Comparison of ENCODE assay signal across 1 cellular context in the genomic region with DNA sequence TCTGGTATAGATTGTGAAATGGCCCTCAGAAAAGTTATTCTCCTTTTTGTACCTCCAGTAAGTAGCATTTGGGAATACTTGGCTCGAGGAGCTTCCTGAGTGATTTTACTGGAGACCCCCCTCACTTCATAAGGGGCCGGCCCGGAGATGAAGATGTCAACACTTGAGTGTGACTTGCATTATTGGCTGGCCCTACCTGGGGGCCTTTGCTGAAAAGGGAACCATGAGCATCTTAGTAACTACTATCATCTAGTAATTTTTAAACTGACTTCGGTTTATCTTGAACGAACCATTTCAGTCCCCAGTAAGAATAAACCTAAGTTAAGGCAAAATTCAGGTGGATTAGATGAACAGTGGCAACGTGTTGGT.
TF ChIP-seq lines count a peak whose summit lies in the region.

No MANE protein-coding gene starts in this region.

TF ChIP-seq in GM23338, 12 proteins besides CTCF, POLR2A, EP300 and RAD21 (continued from another document):
- TF ChIP-seq, protein P1, sequence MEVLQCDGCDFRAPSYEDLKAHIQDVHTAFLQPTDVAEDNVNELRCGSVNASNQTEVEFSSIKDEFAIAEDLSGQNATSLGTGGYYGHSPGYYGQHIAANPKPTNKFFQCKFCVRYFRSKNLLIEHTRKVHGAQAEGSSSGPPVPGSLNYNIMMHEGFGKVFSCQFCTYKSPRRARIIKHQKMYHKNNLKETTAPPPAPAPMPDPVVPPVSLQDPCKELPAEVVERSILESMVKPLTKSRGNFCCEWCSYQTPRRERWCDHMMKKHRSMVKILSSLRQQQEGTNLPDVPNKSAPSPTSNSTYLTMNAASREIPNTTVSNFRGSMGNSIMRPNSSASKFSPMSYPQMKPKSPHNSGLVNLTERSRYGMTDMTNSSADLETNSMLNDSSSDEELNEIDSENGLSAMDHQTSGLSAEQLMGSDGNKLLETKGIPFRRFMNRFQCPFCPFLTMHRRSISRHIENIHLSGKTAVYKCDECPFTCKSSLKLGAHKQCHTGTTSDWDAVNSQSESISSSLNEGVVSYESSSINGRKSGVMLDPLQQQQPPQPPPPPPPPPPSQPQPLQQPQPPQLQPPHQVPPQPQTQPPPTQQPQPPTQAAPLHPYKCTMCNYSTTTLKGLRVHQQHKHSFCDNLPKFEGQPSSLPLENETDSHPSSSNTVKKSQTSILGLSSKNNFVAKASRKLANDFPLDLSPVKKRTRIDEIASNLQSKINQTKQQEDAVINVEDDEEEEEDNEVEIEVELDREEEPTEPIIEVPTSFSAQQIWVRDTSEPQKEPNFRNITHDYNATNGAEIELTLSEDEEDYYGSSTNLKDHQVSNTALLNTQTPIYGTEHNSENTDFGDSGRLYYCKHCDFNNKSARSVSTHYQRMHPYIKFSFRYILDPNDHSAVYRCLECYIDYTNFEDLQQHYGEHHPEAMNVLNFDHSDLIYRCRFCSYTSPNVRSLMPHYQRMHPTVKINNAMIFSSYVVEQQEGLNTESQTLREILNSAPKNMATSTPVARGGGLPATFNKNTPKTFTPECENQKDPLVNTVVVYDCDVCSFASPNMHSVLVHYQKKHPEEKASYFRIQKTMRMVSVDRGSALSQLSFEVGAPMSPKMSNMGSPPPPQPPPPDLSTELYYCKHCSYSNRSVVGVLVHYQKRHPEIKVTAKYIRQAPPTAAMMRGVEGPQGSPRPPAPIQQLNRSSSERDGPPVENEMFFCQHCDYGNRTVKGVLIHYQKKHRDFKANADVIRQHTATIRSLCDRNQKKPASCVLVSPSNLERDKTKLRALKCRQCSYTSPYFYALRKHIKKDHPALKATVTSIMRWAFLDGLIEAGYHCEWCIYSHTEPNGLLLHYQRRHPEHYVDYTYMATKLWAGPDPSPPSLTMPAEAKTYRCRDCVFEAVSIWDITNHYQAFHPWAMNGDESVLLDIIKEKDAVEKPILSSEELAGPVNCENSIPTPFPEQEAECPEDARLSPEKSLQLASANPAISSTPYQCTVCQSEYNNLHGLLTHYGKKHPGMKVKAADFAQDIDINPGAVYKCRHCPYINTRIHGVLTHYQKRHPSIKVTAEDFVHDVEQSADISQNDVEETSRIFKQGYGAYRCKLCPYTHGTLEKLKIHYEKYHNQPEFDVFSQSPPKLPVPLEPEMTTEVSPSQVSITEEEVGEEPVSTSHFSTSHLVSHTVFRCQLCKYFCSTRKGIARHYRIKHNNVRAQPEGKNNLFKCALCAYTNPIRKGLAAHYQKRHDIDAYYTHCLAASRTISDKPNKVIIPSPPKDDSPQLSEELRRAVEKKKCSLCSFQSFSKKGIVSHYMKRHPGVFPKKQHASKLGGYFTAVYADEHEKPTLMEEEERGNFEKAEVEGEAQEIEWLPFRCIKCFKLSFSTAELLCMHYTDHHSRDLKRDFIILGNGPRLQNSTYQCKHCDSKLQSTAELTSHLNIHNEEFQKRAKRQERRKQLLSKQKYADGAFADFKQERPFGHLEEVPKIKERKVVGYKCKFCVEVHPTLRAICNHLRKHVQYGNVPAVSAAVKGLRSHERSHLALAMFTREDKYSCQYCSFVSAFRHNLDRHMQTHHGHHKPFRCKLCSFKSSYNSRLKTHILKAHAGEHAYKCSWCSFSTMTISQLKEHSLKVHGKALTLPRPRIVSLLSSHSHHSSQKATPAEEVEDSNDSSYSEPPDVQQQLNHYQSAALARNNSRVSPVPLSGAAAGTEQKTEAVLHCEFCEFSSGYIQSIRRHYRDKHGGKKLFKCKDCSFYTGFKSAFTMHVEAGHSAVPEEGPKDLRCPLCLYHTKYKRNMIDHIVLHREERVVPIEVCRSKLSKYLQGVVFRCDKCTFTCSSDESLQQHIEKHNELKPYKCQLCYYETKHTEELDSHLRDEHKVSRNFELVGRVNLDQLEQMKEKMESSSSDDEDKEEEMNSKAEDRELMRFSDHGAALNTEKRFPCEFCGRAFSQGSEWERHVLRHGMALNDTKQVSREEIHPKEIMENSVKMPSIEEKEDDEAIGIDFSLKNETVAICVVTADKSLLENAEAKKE (CRISPR knock-in tag; IDR thresholded peaks at IDR 0.05), result no peak
- no peak for TF ChIP-seq ZNF114 (CRISPR knock-in tag; IDR thresholded peaks at IDR 0.05)
- no peak for TF ChIP-seq EZH2 (IDR thresholded peaks at IDR 0.05; ENCODE audit: low read depth, unreplicated experiment)
- no peak for TF ChIP-seq CREB1 (CRISPR knock-in tag; IDR thresholded peaks at IDR 0.05; ENCODE audit: low read depth)
- no peak for TF ChIP-seq NANOG (IDR thresholded peaks at IDR 0.05; ENCODE audit: borderline replicate concordance)
- no peak for TF ChIP-seq EZH2phosphoT487 (IDR thresholded peaks at IDR 0.05; ENCODE audit: unreplicated experiment)
- TF ChIP-seq STAT1 (IDR thresholded peaks at IDR 0.05; ENCODE audit: unreplicated experiment), result no peak
- TF ChIP-seq, protein P2, sequence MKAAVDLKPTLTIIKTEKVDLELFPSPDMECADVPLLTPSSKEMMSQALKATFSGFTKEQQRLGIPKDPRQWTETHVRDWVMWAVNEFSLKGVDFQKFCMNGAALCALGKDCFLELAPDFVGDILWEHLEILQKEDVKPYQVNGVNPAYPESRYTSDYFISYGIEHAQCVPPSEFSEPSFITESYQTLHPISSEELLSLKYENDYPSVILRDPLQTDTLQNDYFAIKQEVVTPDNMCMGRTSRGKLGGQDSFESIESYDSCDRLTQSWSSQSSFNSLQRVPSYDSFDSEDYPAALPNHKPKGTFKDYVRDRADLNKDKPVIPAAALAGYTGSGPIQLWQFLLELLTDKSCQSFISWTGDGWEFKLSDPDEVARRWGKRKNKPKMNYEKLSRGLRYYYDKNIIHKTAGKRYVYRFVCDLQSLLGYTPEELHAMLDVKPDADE (IDR thresholded peaks at IDR 0.05), result no peak
TF ChIP-seq in GM23338: peak in this region for 0.
